In the genomic region with DNA sequence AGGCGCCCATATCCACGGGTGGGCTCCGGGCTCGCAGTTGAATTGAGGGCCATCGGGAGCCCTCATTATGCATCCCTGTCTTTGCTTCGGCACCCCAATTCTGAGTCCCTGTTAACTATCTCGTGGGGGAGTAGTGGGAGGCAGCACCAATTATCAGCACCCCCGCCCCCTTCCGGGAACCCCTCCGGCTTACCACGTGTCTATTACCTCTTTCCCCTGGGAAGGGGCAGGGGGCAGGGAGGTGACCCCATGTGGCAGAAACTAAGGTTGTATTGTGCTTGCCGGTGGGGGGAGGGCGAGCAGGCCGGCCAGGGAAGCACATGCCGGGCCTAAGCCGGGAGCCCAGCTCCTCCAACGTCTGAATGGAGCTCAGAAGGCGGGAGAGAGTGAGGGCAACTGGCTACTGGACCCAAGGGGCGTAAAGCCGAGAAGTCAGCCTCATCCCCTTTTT, we compare ENCODE assay signal across 34 cellular contexts. TPM values are rescaled to one million over a fixed set of nuclear protein-coding genes. Genes with fewer than 3 reads are reported as not detected.
A peak's percentile ranks its signal among the peaks of the same experiment; 100 is the strongest.
DNase-seq lines count a peak whose midpoint lies in the region; FAIRE-seq and TF ChIP-seq lines count a peak whose summit lies in the region.
"Had no signal": no experiment of that assay in that cellular context is flagged by ENCODE, and none has a peak within 500 bp of the region (broad histone marks: within the 10 kb centered on the region; RNA-seq: fewer than 3 reads in every experiment).

No MANE protein-coding gene starts in this region.

- H3K27ac ChIP-seq in HUES64 (ENCODE audit: low read depth, low read length) = peak overlapping the region; percentile 99
- peak overlapping the region; percentile 66 for H3K27ac ChIP-seq in iPS DF 6.9 (ENCODE audit: low read length)
- H3K27ac ChIP-seq in neural cell (ENCODE audit: low read length) = peak overlapping the region; percentile 24
- H3K27ac ChIP-seq: ascending aorta, esophagus squamous epithelium, lower lobe of right lung, thoracic aorta had no signal

- no peaks in the 10 kb centered on the region for H3K9me2 ChIP-seq in neural cell (ENCODE audit: insufficient read depth, low read length)
- H3K9me2 ChIP-seq: SK-N-SH had no signal

- intact Hi-C loops in Caco-2 (cut with micrococcal nuclease; ENCODE audit: unreplicated experiment) = no loop called here

- H3K9me3 ChIP-seq in Caco-2 = no peaks in the 10 kb centered on the region
- H3K9me3 ChIP-seq in HUES64 (ENCODE audit: insufficient read depth, low read depth, low read length) = no peaks in the 10 kb centered on the region
- no peaks in the 10 kb centered on the region for H3K9me3 ChIP-seq in iPS DF 6.9 (ENCODE audit: control insufficient read depth, insufficient read depth, low read length)
- H3K9me3 ChIP-seq in neural cell (ENCODE audit: low read length) = no peaks in the 10 kb centered on the region
- H3K9me3 ChIP-seq: ascending aorta, esophagus squamous epithelium, lower lobe of right lung, SK-N-SH, thoracic aorta had no signal

- H3K79me2 ChIP-seq in neural cell (replicated peaks; ENCODE audit: insufficient read depth, low read length) = peaks cover 45% of the 10 kb centered on the region

- CTCF ChIA-PET in Caco-2 (lab: Charles Lee) = no interaction called here

- no peaks in the 10 kb centered on the region for H3K27me3 ChIP-seq in Caco-2 (replicated peaks; ENCODE audit: control insufficient read depth, insufficient read depth, low read length)
- H3K27me3 ChIP-seq in HUES64 (ENCODE audit: insufficient read depth, low read length) = no peaks in the 10 kb centered on the region
- H3K27me3 ChIP-seq in iPS DF 6.9 (ENCODE audit: control insufficient read depth, insufficient read depth, low read length) = no peaks in the 10 kb centered on the region
- no peaks in the 10 kb centered on the region for H3K27me3 ChIP-seq in neural cell (ENCODE audit: insufficient read depth, low read depth, low read length)

- no peak for DNase-seq in Caco-2
- no peak for DNase-seq in iPS DF 6.9 (ENCODE audit: low read depth, low spot score)
- DNase-seq in NCI-H2171 treated with DMSO at 0.1 percent for 48 hours (lab: John Stamatoyannopoulos, UW) = no peak
- DNase-seq in RCC 7860 (ENCODE audit: low spot score) = no peak
- no peak for DNase-seq in foreskin fibroblast
- no peak for DNase-seq in HTR-8/SVneo (ENCODE audit: insufficient read length, low spot score)
- DNase-seq: activated B cell treated with CpG ODN at 0.5 μM for 24 hours; activated CD8-positive, alpha-beta T cell treated with anti-CD3 and anti-CD28 coated beads for 36 hours; activated naive CD4-positive, alpha-beta T cell treated with anti-CD3 and anti-CD28 coated beads, Interleukin-2, amount 50 U/mL, for 16 hours; activated T-cell treated with anti-CD3 and anti-CD28 coated beads, Interleukin-2, amount 50 U/mL, for 1 hour; cerebellar nuclear complex; DMS 273 treated with DMSO at 0.1 percent for 48 hours; effector memory CD4-positive, alpha-beta T cell; esophagus squamous epithelium; Kasumi-1; lower lobe of right lung; NCI-H1092; NCI-H2029; posterior cingulate gyrus; RPMI8226; SK-N-SH; stimulated activated CD4-positive, alpha-beta T cell treated with anti-CD3 and anti-CD28 coated beads, Interleukin-2, amount 100 ng/mL, for 24 hours; stimulated activated naive B cell treated with anti-CD40 and anti-IgM and Interleukin-4, amounts not matched to agents 10 μg/mL and 1 μg/mL and 100 μg/mL, for 72 hours had no signal

- no peak for FAIRE-seq in RCC 7860 (lab: Jason Lieb, UNC)
- FAIRE-seq in HTR-8/SVneo (lab: Jason Lieb, UNC) = no peak
- FAIRE-seq: GM12878 had no signal

- H3K27me3 Mint-ChIP-seq in Caco-2 (ENCODE audit: insufficient read depth, unreplicated experiment) = no peaks in the 10 kb centered on the region

- no peaks in the 10 kb centered on the region for H4K20me1 ChIP-seq in neural cell (ENCODE audit: insufficient read depth)

- H3K9ac ChIP-seq in HUES64 (ENCODE audit: low read depth, low read length) = peak overlapping the region; percentile 99
- peak overlapping the region; percentile 18 for H3K9ac ChIP-seq in neural cell (ENCODE audit: low read length)
- H3K9ac ChIP-seq: SK-N-SH had no signal

- no TSS peak for BruUV-seq in Caco-2 (replicated peaks; lab: Mats Ljungman, UMichigan)

- no peak for TF ChIP-seq CTCF in Caco-2 (IDR thresholded peaks at IDR 0.05; ENCODE audit: insufficient read depth in 1 of 2, low read depth in 1 of 2, low read length in 1 of 2, severe bottlenecking in 1 of 2, unreplicated experiment in 1 of 2)
- no peak for TF ChIP-seq CTCF in neural cell (IDR thresholded peaks at IDR 0.05; ENCODE audit: poor library complexity, severe bottlenecking)
- TF ChIP-seq CTCF in foreskin fibroblast (IDR thresholded peaks at IDR 0.05; ENCODE audit: low read depth, low read length) = no peak

- peak overlapping the region; percentile 9 for H2AFZ ChIP-seq in neural cell (ENCODE audit: low read depth, low read length)

- no peak for TF ChIP-seq EP300 in neural cell (conservative IDR thresholded peaks at IDR 0.05; ENCODE audit: poor library complexity, severe bottlenecking)

- no peak for TF ChIP-seq RAD21 in neural cell (conservative IDR thresholded peaks at IDR 0.05)

- no peak overlapping the region for H3K4me3 Mint-ChIP-seq in Caco-2 (ENCODE audit: unreplicated experiment)
- H3K4me3 Mint-ChIP-seq: activated B cell treated with CpG ODN at 0.5 μM for 24 hours; activated CD8-positive, alpha-beta T cell treated with anti-CD3 and anti-CD28 coated beads for 36 hours had no signal

- POLR2A ChIA-PET in Caco-2 (lab: Charles Lee) = no interaction called here

- H3K27ac Mint-ChIP-seq in Caco-2 (ENCODE audit: unreplicated experiment) = peak overlapping the region; percentile 25
- H3K27ac Mint-ChIP-seq: activated B cell treated with CpG ODN at 0.5 μM for 24 hours; activated CD8-positive, alpha-beta T cell treated with anti-CD3 and anti-CD28 coated beads for 36 hours; CD14-positive monocyte; stimulated activated naive B cell treated with anti-CD40 and anti-IgM and Interleukin-4, amounts not matched to agents 10 μg/mL and 1 μg/mL and 100 μg/mL, for 72 hours had no signal

- H3K4me1 ChIP-seq in Caco-2 (peaks cover 30% of the 10 kb centered on the region), HUES64 (ENCODE audit: insufficient read depth, low read length) (peaks cover 32% of the 10 kb centered on the region), iPS DF 6.9 (ENCODE audit: control insufficient read depth, insufficient read depth, low read length) (peaks cover 2% of the 10 kb centered on the region; the same call in 1 of the 2 replicates)
- H3K4me1 ChIP-seq: ascending aorta, lower lobe of right lung had no signal

- no peaks in the 10 kb centered on the region for H3K36me3 Mint-ChIP-seq in Caco-2 (ENCODE audit: insufficient read depth, unreplicated experiment)
- H3K36me3 Mint-ChIP-seq: stimulated activated naive B cell treated with anti-CD40 and anti-IgM and Interleukin-4, amounts not matched to agents 10 μg/mL and 1 μg/mL and 100 μg/mL, for 72 hours had no signal

- peaks cover 7% of the 10 kb centered on the region for H3K4me1 Mint-ChIP-seq in Caco-2 (ENCODE audit: low read depth, unreplicated experiment)

- H3K4me2 ChIP-seq in neural cell (ENCODE audit: low read length) = no peak overlapping the region
- H3K4me2 ChIP-seq: SK-N-SH had no signal

- H3F3A ChIP-seq in neural cell (ENCODE audit: insufficient read depth, low read length, poor library complexity, severe bottlenecking) = no peaks in the 10 kb centered on the region

- no peaks in the 10 kb centered on the region for H3K36me3 ChIP-seq in Caco-2 (ENCODE audit: control insufficient read depth, insufficient read depth, low read length)
- H3K36me3 ChIP-seq in HUES64 (ENCODE audit: insufficient read depth, low read length) = peaks cover 51% of the 10 kb centered on the region
- H3K36me3 ChIP-seq in iPS DF 6.9 (ENCODE audit: control insufficient read depth, insufficient read depth, low read length) = peaks cover 12% of the 10 kb centered on the region; the same call in 1 of the 2 replicates
- no peaks in the 10 kb centered on the region for H3K36me3 ChIP-seq in neural cell (ENCODE audit: insufficient read depth, low read length)
- H3K36me3 ChIP-seq: ascending aorta, esophagus squamous epithelium, lower lobe of right lung, thoracic aorta had no signal

- H3K9me3 Mint-ChIP-seq in Caco-2 (ENCODE audit: unreplicated experiment) = no peaks in the 10 kb centered on the region
- H3K9me3 Mint-ChIP-seq: activated B cell treated with CpG ODN at 0.5 μM for 24 hours; activated CD8-positive, alpha-beta T cell treated with anti-CD3 and anti-CD28 coated beads for 36 hours had no signal

- H3K4me3 ChIP-seq in Caco-2 (ENCODE audit: low read depth, low read length) (peak overlapping the region; percentile 25), HUES64 (ENCODE audit: low read length) (peak overlapping the region; percentile 99), iPS DF 6.9 (ENCODE audit: low read length) (peak overlapping the region; percentile 97), neural cell (ENCODE audit: low read length) (peak overlapping the region; percentile 52), foreskin fibroblast (ENCODE audit: low read depth in 1 of 2, low read length in 2 of 2) (no peak overlapping the region)
- H3K4me3 ChIP-seq: ascending aorta, esophagus squamous epithelium, GM12878, lower lobe of right lung, thoracic aorta had no signal

- WGBS in HUES64 = under 1% methylated on average over 16 of the region's 20 CpGs
- no CpG with 5 or more reads among the region's 20 CpGs for WGBS in iPS DF 6.9 (ENCODE audit: insufficient coverage, insufficient read length)

RNA-seq across cellular contexts. Expression of a gene that starts 1.0 kb away (rescaled TPM):
- total RNA-seq in Caco-2 (2022) = 5.7 TPM in 2 replicates
- polyA plus RNA-seq in HUES64 (2013, experiment 1 of 2) = 552 TPM
- 531 TPM for polyA plus RNA-seq in HUES64 (2013, experiment 2 of 2)
- polyA plus RNA-seq in neural cell = 0.94 and 1.0 TPM in 2 replicates
- polyA minus RNA-seq in neural cell = 1.5 and 2.1 TPM in 2 replicates
- total RNA-seq: activated B cell treated with CpG ODN at 0.5 μM for 24 hours; activated CD8-positive, alpha-beta T cell treated with anti-CD3 and anti-CD28 coated beads for 36 hours; ascending aorta; esophagus squamous epithelium; lower lobe of right lung; myocyte; NCI-H460; skeletal muscle tissue; T-helper 2 cell treated with Interferon-gamma antibody and Interleukin-4, amounts not matched to agents 100 ng/mL and 5 ng/mL, for 36 hours; thoracic aorta had no signal
- polyA plus RNA-seq: AG04450, CD14-positive monocyte, SK-N-SH had no signal

RNA-seq across cellular contexts. Expression of a gene that starts 20.5 kb away (rescaled TPM):
- 46.9 and 55.6 TPM in 2 replicates for total RNA-seq in Caco-2 (2022)
- 27.5 TPM for polyA plus RNA-seq in HUES64 (2013, experiment 1 of 2)
- polyA plus RNA-seq in HUES64 (2013, experiment 2 of 2) = 26.1 TPM
- 26.2 and 28.9 TPM in 2 replicates for polyA plus RNA-seq in neural cell
- 53.6 and 55.0 TPM in 2 replicates for polyA minus RNA-seq in neural cell

RNA-seq across cellular contexts. Expression of a gene that starts 39.1 kb away (rescaled TPM):
- not detected in 2 replicates for total RNA-seq in Caco-2 (2022)
- polyA plus RNA-seq in HUES64 (2013, experiment 1 of 2) = not detected
- polyA plus RNA-seq in HUES64 (2013, experiment 2 of 2) = not detected
- not detected in 2 replicates for polyA plus RNA-seq in neural cell
- not detected in 2 replicates for polyA minus RNA-seq in neural cell
- total RNA-seq: activated B cell treated with CpG ODN at 0.5 μM for 24 hours, ascending aorta, GM12878, myocyte, NCI-H460, skeletal muscle tissue, thoracic aorta had no signal
- polyA plus RNA-seq: AG04450, CD14-positive monocyte, GM12878, SK-N-SH had no signal

RNA-seq across cellular contexts. Expression of a gene that starts 57.7 kb away (rescaled TPM):
- 63.3 and 66.1 TPM in 2 replicates for total RNA-seq in Caco-2 (2022)
- 8.4 TPM for polyA plus RNA-seq in HUES64 (2013, experiment 1 of 2)
- 7.9 TPM for polyA plus RNA-seq in HUES64 (2013, experiment 2 of 2)
- polyA plus RNA-seq in neural cell = 0.18 and 2.5 TPM in 2 replicates
- 0.93 TPM in 1 of 2 replicates, not detected in the other for polyA minus RNA-seq in neural cell
- total RNA-seq: ascending aorta, myocyte, skeletal muscle tissue, thoracic aorta had no signal
- polyA plus RNA-seq: AG04450, CD14-positive monocyte had no signal

Comparison
In these comparisons a context has a peak if more than half of its experiments do, and no peak if none do; other contexts are left out.
1. H3K4me3 ChIP-seq: peak in Caco-2 (single experiment), HUES64 (single experiment), iPS DF 6.9 (single experiment) and neural cell (single experiment); none in foreskin fibroblast (0 of 2).
2. H3K27ac ChIP-seq: peak in every context shown above with its lines; median percentile 99 in HUES64; 66 in iPS DF 6.9; 24 in neural cell.